ENCODE assay signal across 1 cellular context in the genomic region with DNA sequence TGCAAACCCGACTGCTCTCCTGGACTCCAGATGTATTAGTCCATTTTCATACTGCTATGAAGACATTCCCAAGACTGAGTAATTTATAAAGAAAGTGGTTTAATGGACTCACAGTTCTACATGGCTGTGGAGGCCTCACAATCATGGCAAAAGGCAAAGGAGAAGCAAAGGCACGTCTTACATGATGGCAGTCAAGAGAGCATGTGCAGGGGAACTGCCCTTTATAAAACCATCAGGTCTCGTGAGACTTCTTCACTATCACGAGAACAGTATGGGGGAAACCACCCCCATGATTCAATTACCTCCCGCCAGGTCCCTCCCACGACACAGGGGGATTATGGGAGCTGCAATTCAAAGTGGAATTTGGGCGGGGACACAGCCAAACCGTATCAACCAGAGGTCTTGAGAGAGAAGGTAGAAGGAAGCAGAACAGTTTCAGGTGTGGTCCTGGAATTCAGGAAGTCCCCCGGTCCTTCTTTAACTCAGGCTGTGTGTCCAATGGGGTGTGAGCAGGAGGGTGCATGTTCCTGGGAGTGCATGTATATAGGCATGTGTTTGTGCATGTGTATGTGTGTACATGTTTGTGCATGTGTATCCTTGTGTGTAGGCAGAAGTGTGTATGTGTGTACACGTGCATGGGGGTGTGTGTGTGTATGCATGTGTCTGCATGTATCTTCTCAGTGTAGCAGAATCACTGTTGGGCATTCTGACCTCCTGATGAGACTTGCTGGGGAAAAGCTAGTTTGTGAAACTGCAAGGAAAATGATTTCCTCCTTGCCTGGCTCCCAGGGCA.
TF ChIP-seq lines count a peak whose summit lies in the region.

No MANE protein-coding gene starts in this region.

TF ChIP-seq in HepG2, 621 proteins besides CTCF, POLR2A, EP300 and RAD21:
- TF ChIP-seq FOXK2 (IDR thresholded peaks at IDR 0.05) (peak; percentile 22; the same call in 1 of the 2 replicates), PCBP1 (IDR thresholded peaks at IDR 0.05; ENCODE audit: borderline replicate concordance, low read depth, low read length) (no peak), RBM22 (optimal IDR thresholded peaks at IDR 0.05; ENCODE audit: low read length) (peak; percentile 96), POLR2AphosphoS5 (IDR thresholded peaks at IDR 0.05; ENCODE audit: low read depth, low read length) (peak; percentile 4)
- TF ChIP-seq, protein P1, sequence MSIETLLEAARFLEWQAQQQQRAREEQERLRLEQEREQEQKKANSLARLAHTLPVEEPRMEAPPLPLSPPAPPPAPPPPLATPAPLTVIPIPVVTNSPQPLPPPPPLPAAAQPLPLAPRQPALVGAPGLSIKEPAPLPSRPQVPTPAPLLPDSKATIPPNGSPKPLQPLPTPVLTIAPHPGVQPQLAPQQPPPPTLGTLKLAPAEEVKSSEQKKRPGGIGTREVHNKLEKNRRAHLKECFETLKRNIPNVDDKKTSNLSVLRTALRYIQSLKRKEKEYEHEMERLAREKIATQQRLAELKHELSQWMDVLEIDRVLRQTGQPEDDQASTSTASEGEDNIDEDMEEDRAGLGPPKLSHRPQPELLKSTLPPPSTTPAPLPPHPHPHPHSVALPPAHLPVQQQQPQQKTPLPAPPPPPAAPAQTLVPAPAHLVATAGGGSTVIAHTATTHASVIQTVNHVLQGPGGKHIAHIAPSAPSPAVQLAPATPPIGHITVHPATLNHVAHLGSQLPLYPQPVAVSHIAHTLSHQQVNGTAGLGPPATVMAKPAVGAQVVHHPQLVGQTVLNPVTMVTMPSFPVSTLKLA (IDR thresholded peaks at IDR 0.05): peak; percentile 64
TF ChIP-seq in HepG2: peak in this region for 4.
